21 cellular contexts compared by ENCODE assay signal in genomic region chr16:88004391-88004790, GRCh38.
"Had no signal": no experiment of that assay in that cellular context is flagged by ENCODE, and none has a peak within 500 bp of the region (broad histone marks: within the 10 kb centered on the region; RNA-seq: fewer than 3 reads in every experiment).

No MANE protein-coding gene starts in this region.

- H3K27me3 ChIP-seq: breast epithelium, esophagus muscularis mucosa, gastroesophageal sphincter, heart right ventricle, tibial artery had no signal

- H3K36me3 Mint-ChIP-seq: natural killer cell had no signal

- ATAC-seq: activated CD4-positive, CD25-positive, alpha-beta regulatory T cell treated with anti-CD3 and anti-CD28 coated beads, Interleukin-2, amount 50 U/mL, for 24 hours; gastroesophageal sphincter; right cardiac atrium; T-cell had no signal

- H3K9me3 ChIP-seq: breast epithelium, esophagus muscularis mucosa, gastroesophageal sphincter, heart right ventricle, left ventricle myocardium inferior, mucosa of descending colon, tibial artery had no signal

- H3K9me3 Mint-ChIP-seq: activated naive CD4-positive, alpha-beta T cell treated with anti-CD3 and anti-CD28 coated beads, Interleukin-2, amount 50 U/mL, for 24 hours; activated T-cell treated with anti-CD3 and anti-CD28 coated beads, Interleukin-2, amount 50 U/mL, for 72 hours; natural killer cell; stimulated activated memory B cell treated with anti-CD40 and anti-IgM and Interleukin-4, amounts not matched to agents 10 μg/mL and 1 μg/mL and 100 μg/mL, for 72 hours; T-cell had no signal

- DNase-seq: activated CD4-positive, alpha-beta T cell treated with anti-CD3 and anti-CD28 coated beads, Interleukin-2, amount 50 U/mL, for 1 hour; activated gamma-delta T cell; cerebellar nuclear complex; effector CD4-positive, alpha-beta T cell; heart right ventricle; left ventricle myocardium inferior; mammary epithelial cell; mucosa of descending colon; natural killer cell; occipital lobe; stimulated activated CD4-positive, alpha-beta T cell treated with anti-CD3 and anti-CD28 coated beads, Interleukin-4, amount 100 ng/mL, for 4 hours; T-cell had no signal

- H3K27me3 Mint-ChIP-seq: activated naive CD4-positive, alpha-beta T cell treated with anti-CD3 and anti-CD28 coated beads, Interleukin-2, amount 50 U/mL, for 24 hours; stimulated activated memory B cell treated with anti-CD40 and anti-IgM and Interleukin-4, amounts not matched to agents 10 μg/mL and 1 μg/mL and 100 μg/mL, for 72 hours; T-cell had no signal

- H3K4me1 ChIP-seq: breast epithelium, gastroesophageal sphincter, tibial artery had no signal

- H3K36me3 ChIP-seq: breast epithelium had no signal

- H3K4me3 Mint-ChIP-seq: activated naive CD4-positive, alpha-beta T cell treated with anti-CD3 and anti-CD28 coated beads, Interleukin-2, amount 50 U/mL, for 24 hours; activated T-cell treated with anti-CD3 and anti-CD28 coated beads, Interleukin-2, amount 50 U/mL, for 72 hours; natural killer cell; stimulated activated memory B cell treated with anti-CD40 and anti-IgM and Interleukin-4, amounts not matched to agents 10 μg/mL and 1 μg/mL and 100 μg/mL, for 72 hours; T-cell had no signal

- H3K27ac Mint-ChIP-seq: activated naive CD4-positive, alpha-beta T cell treated with anti-CD3 and anti-CD28 coated beads, Interleukin-2, amount 50 U/mL, for 24 hours; activated T-cell treated with anti-CD3 and anti-CD28 coated beads, Interleukin-2, amount 50 U/mL, for 72 hours; T-cell had no signal

- H3K4me3 ChIP-seq: breast epithelium, esophagus muscularis mucosa, gastroesophageal sphincter, heart right ventricle, left ventricle myocardium inferior, mucosa of descending colon, tibial artery had no signal

- H3K27ac ChIP-seq: breast epithelium, esophagus muscularis mucosa, gastroesophageal sphincter, heart right ventricle, left ventricle myocardium inferior, tibial artery had no signal
